In the genomic region with DNA sequence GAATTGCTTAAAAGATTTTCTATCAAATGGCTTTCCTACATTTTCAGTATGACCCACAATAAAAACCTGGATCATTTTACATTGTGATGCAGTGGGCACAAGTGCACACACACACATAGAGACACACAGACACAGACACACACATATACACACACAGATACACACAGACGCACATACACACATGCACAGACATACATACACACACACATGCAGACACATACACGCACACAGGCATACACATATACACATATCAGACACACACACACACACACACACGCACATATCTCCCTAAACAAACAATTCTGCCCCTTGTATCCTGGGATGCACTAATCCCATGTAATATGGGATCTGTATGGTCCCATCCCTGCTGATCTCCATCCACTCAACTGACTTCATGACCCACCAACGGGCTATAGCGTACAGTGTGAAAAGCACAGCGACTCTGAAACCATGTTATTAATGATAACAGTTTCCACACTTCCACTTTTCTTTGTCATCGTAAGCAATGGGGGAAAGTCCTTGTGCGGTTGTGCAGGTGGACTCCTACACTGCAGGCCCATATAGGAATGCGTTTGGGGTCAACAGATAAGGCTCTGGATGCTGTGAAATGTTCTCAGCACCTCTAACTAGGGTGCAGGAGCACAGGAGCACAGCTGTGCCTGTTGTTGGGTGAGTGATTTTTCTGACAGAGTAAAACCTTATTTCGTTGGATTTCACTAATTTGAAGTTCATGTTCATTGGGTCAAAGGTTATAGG, we compare ENCODE assay signal across 1 cellular context.
TF ChIP-seq lines count a peak whose summit lies in the region.

No MANE protein-coding gene starts in this region.

TF ChIP-seq in K562, 482 proteins besides CTCF, POLR2A, EP300 and RAD21 (continued from another document and continues in another):
- TF ChIP-seq DLX4 (CRISPR knock-in tag; IDR thresholded peaks at IDR 0.05) = no peak
- TF ChIP-seq ZNF785 (CRISPR knock-in tag; IDR thresholded peaks at IDR 0.05) = no peak
- no peak for TF ChIP-seq ZFPM2 (CRISPR knock-in tag; IDR thresholded peaks at IDR 0.05)
- TF ChIP-seq RBM25 (IDR thresholded peaks at IDR 0.05; ENCODE audit: low read depth, low read length, severe bottlenecking) = no peak
- no peak for TF ChIP-seq CCNT2 (IDR thresholded peaks at IDR 0.05; ENCODE audit: borderline replicate concordance, extremely low read depth, insufficient read length, low read depth, low read length)
- no peak for TF ChIP-seq ZNF121 (CRISPR knock-in tag; conservative IDR thresholded peaks at IDR 0.05)
- no peak for TF ChIP-seq YY1 (IDR thresholded peaks at IDR 0.05; ENCODE audit: borderline replicate concordance in 1 of 3, control insufficient read depth in 1 of 3, extremely low read depth in 1 of 3, insufficient read depth in 3 of 3, insufficient read length in 1 of 3, insufficient replicate concordance in 2 of 3, low read depth in 1 of 3, low read length in 2 of 3)
- no peak for TF ChIP-seq DIDO1 (tag; IDR thresholded peaks at IDR 0.05; ENCODE audit: low read depth)
- peak; percentile 94 for TF ChIP-seq CBFA2T2 (conservative IDR thresholded peaks at IDR 0.05)
- TF ChIP-seq, protein P1, sequence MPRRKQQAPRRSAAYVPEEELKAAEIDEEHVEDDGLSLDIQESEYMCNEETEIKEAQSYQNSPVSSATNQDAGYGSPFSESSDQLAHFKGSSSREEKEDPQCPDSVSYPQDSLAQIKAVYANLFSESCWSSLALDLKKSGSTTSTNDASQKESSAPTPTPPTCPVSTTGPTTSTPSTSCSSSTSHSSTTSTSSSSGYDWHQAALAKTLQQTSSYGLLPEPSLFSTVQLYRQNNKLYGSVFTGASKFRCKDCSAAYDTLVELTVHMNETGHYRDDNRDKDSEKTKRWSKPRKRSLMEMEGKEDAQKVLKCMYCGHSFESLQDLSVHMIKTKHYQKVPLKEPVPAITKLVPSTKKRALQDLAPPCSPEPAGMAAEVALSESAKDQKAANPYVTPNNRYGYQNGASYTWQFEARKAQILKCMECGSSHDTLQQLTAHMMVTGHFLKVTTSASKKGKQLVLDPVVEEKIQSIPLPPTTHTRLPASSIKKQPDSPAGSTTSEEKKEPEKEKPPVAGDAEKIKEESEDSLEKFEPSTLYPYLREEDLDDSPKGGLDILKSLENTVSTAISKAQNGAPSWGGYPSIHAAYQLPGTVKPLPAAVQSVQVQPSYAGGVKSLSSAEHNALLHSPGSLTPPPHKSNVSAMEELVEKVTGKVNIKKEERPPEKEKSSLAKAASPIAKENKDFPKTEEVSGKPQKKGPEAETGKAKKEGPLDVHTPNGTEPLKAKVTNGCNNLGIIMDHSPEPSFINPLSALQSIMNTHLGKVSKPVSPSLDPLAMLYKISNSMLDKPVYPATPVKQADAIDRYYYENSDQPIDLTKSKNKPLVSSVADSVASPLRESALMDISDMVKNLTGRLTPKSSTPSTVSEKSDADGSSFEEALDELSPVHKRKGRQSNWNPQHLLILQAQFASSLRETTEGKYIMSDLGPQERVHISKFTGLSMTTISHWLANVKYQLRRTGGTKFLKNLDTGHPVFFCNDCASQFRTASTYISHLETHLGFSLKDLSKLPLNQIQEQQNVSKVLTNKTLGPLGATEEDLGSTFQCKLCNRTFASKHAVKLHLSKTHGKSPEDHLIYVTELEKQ (CRISPR knock-in tag; IDR thresholded peaks at IDR 0.05) = no peak
- TF ChIP-seq ZBTB33 (CRISPR knock-in tag; IDR thresholded peaks at IDR 0.05) = 0 out of 2 replicates have a peak, but pooled peaks have one; percentile 26
- TF ChIP-seq ILK (tag; IDR thresholded peaks at IDR 0.05; ENCODE audit: borderline replicate concordance, low read depth) = no peak
- no peak for TF ChIP-seq SNIP1 (IDR thresholded peaks at IDR 0.05; ENCODE audit: low read depth)
- TF ChIP-seq NFYB (IDR thresholded peaks at IDR 0.05; ENCODE audit: extremely low read depth, insufficient read length) = no peak
- no peak for TF ChIP-seq HDAC8 (tag; IDR thresholded peaks at IDR 0.05)
- TF ChIP-seq GATAD2A (IDR thresholded peaks at IDR 0.05) = 0 out of 2 replicates have a peak, but pooled peaks have one; percentile 3
- TF ChIP-seq ZBTB8A (IDR thresholded peaks at IDR 0.05; ENCODE audit: partially characterized antibody) = no peak
- TF ChIP-seq NCOR1 (IDR thresholded peaks at IDR 0.05) = peak; percentile 87
- no peak for TF ChIP-seq ZNF184 (CRISPR knock-in tag; IDR thresholded peaks at IDR 0.05)
- no peak for TF ChIP-seq PYGO2 (tag; IDR thresholded peaks at IDR 0.05)
- peak; percentile 82; the same call in 1 of the 2 replicates for TF ChIP-seq TRIM25 (IDR thresholded peaks at IDR 0.05; ENCODE audit: borderline replicate concordance)
- TF ChIP-seq WHSC1 (IDR thresholded peaks at IDR 0.05; ENCODE audit: low read length) = no peak
- no peak for TF ChIP-seq GTF2E2 (tag; IDR thresholded peaks at IDR 0.05)
- no peak for TF ChIP-seq SMAD3 (CRISPR knock-in tag; conservative IDR thresholded peaks at IDR 0.05)
- no peak for TF ChIP-seq EP400 (IDR thresholded peaks at IDR 0.05)
- no peak for TF ChIP-seq KAT2B (IDR thresholded peaks at IDR 0.05; ENCODE audit: low read depth, low read length)
- peak; percentile 81 for TF ChIP-seq CTBP1 (IDR thresholded peaks at IDR 0.05; ENCODE audit: borderline replicate concordance)
- no peak for TF ChIP-seq KLF1 (tag; IDR thresholded peaks at IDR 0.05)
- TF ChIP-seq CXXC5 (CRISPR knock-in tag; IDR thresholded peaks at IDR 0.05) = peak; percentile 52; the same call in 1 of the 2 replicates
- no peak for TF ChIP-seq ZNF445 (CRISPR knock-in tag; IDR thresholded peaks at IDR 0.05; ENCODE audit: low read depth)
- TF ChIP-seq, protein P2, sequence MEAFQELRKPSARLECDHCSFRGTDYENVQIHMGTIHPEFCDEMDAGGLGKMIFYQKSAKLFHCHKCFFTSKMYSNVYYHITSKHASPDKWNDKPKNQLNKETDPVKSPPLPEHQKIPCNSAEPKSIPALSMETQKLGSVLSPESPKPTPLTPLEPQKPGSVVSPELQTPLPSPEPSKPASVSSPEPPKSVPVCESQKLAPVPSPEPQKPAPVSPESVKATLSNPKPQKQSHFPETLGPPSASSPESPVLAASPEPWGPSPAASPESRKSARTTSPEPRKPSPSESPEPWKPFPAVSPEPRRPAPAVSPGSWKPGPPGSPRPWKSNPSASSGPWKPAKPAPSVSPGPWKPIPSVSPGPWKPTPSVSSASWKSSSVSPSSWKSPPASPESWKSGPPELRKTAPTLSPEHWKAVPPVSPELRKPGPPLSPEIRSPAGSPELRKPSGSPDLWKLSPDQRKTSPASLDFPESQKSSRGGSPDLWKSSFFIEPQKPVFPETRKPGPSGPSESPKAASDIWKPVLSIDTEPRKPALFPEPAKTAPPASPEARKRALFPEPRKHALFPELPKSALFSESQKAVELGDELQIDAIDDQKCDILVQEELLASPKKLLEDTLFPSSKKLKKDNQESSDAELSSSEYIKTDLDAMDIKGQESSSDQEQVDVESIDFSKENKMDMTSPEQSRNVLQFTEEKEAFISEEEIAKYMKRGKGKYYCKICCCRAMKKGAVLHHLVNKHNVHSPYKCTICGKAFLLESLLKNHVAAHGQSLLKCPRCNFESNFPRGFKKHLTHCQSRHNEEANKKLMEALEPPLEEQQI (IDR thresholded peaks at IDR 0.05) = no peak
- TF ChIP-seq ZNF57 (CRISPR knock-in tag; IDR thresholded peaks at IDR 0.05) = no peak
- 0 out of 2 replicates have a peak, but pooled peaks have one; percentile 35 for TF ChIP-seq ZNF740 (CRISPR knock-in tag; IDR thresholded peaks at IDR 0.05)
- TF ChIP-seq ZNF740 (tag; IDR thresholded peaks at IDR 0.05) = no peak
- no peak for TF ChIP-seq CBX2 (IDR thresholded peaks at IDR 0.05; ENCODE audit: insufficient read depth, low read length, poor library complexity, severe bottlenecking)
- TF ChIP-seq CREB1 (IDR thresholded peaks at IDR 0.05) = peak; percentile 63; the same call in 1 of the 2 replicates
- no peak for TF ChIP-seq CREB1 (CRISPR knock-in tag; IDR thresholded peaks at IDR 0.05)
- no peak for TF ChIP-seq ZSCAN32 (CRISPR knock-in tag; IDR thresholded peaks at IDR 0.05)
- TF ChIP-seq PRMT5 (CRISPR knock-in tag; IDR thresholded peaks at IDR 0.05) = no peak
- TF ChIP-seq CLOCK (CRISPR knock-in tag; IDR thresholded peaks at IDR 0.05; ENCODE audit: borderline replicate concordance) = no peak
- TF ChIP-seq ZNF589 (CRISPR knock-in tag; IDR thresholded peaks at IDR 0.05; ENCODE audit: low read depth) = no peak
- no peak for TF ChIP-seq ZNF586 (CRISPR knock-in tag; conservative IDR thresholded peaks at IDR 0.05)
- no peak for TF ChIP-seq ZNF217 (CRISPR knock-in tag; IDR thresholded peaks at IDR 0.05)
- TF ChIP-seq, protein P3, sequence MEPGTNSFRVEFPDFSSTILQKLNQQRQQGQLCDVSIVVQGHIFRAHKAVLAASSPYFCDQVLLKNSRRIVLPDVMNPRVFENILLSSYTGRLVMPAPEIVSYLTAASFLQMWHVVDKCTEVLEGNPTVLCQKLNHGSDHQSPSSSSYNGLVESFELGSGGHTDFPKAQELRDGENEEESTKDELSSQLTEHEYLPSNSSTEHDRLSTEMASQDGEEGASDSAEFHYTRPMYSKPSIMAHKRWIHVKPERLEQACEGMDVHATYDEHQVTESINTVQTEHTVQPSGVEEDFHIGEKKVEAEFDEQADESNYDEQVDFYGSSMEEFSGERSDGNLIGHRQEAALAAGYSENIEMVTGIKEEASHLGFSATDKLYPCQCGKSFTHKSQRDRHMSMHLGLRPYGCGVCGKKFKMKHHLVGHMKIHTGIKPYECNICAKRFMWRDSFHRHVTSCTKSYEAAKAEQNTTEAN (CRISPR knock-in tag; IDR thresholded peaks at IDR 0.05) = no peak
- TF ChIP-seq ZBTB1 (CRISPR knock-in tag; IDR thresholded peaks at IDR 0.05; ENCODE audit: borderline replicate concordance, low read depth) = no peak
- TF ChIP-seq XRCC5 (IDR thresholded peaks at IDR 0.05; ENCODE audit: low read depth, low read length) = no peak
- peak; percentile 3 for TF ChIP-seq MEIS2 (IDR thresholded peaks at IDR 0.05; ENCODE audit: partially characterized antibody)
- TF ChIP-seq SIRT6 (IDR thresholded peaks at IDR 0.05; ENCODE audit: low read depth, low read length) = no peak
- no peak for TF ChIP-seq ZFP1 (CRISPR knock-in tag; IDR thresholded peaks at IDR 0.05)
- no peak for TF ChIP-seq CBX5 (IDR thresholded peaks at IDR 0.05; ENCODE audit: borderline replicate concordance, low read depth)
- no peak for TF ChIP-seq SMAD1 (IDR thresholded peaks at IDR 0.05; ENCODE audit: low read depth, low read length, partially characterized antibody)
- peak; percentile 98 for TF ChIP-seq TCF3 (CRISPR knock-in tag; IDR thresholded peaks at IDR 0.05)
- no peak for TF ChIP-seq ZFX (CRISPR knock-in tag; IDR thresholded peaks at IDR 0.05)
- no peak for TF ChIP-seq NFE2L1 (tag; IDR thresholded peaks at IDR 0.05; ENCODE audit: borderline replicate concordance, low read depth)
- no peak for TF ChIP-seq PTBP1 (IDR thresholded peaks at IDR 0.05; ENCODE audit: low read depth, low read length)
- no peak for TF ChIP-seq NFATC3 (IDR thresholded peaks at IDR 0.05)
